Comparison of ENCODE assay signal across 8 cellular contexts in the genomic region with DNA sequence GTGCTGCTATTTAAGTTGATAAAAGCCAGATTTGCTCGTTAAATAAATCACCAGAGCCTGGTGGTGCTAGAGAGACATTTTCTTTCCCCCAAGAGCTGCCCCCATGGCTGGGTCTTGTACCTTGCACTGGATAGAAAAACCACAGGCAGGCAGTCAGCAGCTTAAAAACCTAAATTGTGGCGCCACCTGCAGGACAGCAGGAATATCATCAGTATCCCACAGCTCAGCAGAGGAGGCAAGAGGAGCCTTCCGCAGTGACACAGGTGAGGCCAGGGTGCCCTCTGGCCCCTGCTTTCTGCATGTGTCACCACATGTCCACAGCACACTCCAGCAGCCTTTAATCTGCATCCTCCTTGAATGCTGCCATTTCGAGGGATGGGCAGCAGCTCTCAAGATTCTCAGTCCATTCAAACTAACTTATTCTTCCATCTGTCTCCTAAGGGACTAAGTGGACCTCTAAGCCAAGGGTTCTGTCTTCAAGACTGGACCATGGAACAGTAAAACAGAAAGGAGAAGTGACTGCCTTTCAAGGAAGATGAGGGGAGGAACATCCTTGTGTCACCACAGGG. TPM values are rescaled to one million over a fixed set of nuclear protein-coding genes. Genes with fewer than 3 reads are reported as not detected.
DNase-seq lines count a peak whose midpoint lies in the region; ATAC-seq, FAIRE-seq and TF ChIP-seq lines count a peak whose summit lies in the region.

No MANE protein-coding gene starts in this region.

- no peaks in the 10 kb centered on the region for H3K4me1 ChIP-seq in HepG2 (ENCODE audit: insufficient read depth, low read length)

- no peak overlapping the region for H3K4me2 ChIP-seq in HepG2 (ENCODE audit: low read depth, low read length)

- H3K4me3 ChIP-seq in GM06990 (replicated peaks; ENCODE audit: low read depth, low read length) (no peak overlapping the region), HepG2 (replicated peaks in 1 of 3; ENCODE audit: insufficient read depth in 1 of 3, low read depth in 2 of 3, low read length in 3 of 3) (no peak overlapping the region)

- no peak for TF ChIP-seq POLR2A in HepG2 (IDR thresholded peaks at IDR 0.05; ENCODE audit: insufficient read depth in 1 of 2, low read depth in 2 of 2, low read length in 2 of 2)

- POLR2A ChIA-PET in HepG2 (lab: Yijun Ruan, JAX): no interaction called here

- TF ChIP-seq RAD21 in HepG2 (CRISPR knock-in tag; IDR thresholded peaks at IDR 0.05): peak; percentile 65

- H3K27ac ChIP-seq in HepG2 (ENCODE audit: extremely low read length, insufficient read depth, low read length): no peak overlapping the region

- no peak for DNase-seq in GM06990 (ENCODE audit: extremely low read depth, insufficient read length)
- peak; percentile 44 for DNase-seq in NCI-H2196 treated with DMSO at 0.1 percent for 48 hours (lab: John Stamatoyannopoulos, UW; ENCODE audit: unreplicated experiment)
- peak; percentile 37 for DNase-seq in activated CD4-positive, alpha-beta T cell treated with anti-CD3 and anti-CD28 coated beads for 1 hour
- DNase-seq in cerebellum (ENCODE audit: low spot score): peak; percentile 73
- peak; percentile 68 for DNase-seq in HepG2 (ENCODE audit: low spot score)
- peak; percentile 50 to 55 for DNase-seq in stimulated activated CD4-positive, alpha-beta T cell treated with anti-CD3 and anti-CD28 coated beads, Interleukin-4, amount 100 ng/mL, for 48 hours (ENCODE audit: low read depth in 2 of 2)

- intact Hi-C loops in HepG2 (cut with micrococcal nuclease; ENCODE audit: unreplicated experiment): loop anchor here (5.0 kb wide), 1 partner anchor 894 kb away; no protein-coding TSS in a partner anchor

- H3K9ac ChIP-seq in HepG2 (ENCODE audit: insufficient read depth, low read depth, low read length): no peak overlapping the region

- CTCF ChIA-PET in HepG2 (lab: Yijun Ruan, JAX; ENCODE audit: low intra/inter-chr PET ratio, low total read pairs): interaction anchor here (1.4 to 1.7 kb wide), 3 partner anchors 262 to 722 kb away, joined by 4 to 21 read pairs (median 7); no protein-coding TSS in a partner anchor

- H3K79me2 ChIP-seq in HepG2 (ENCODE audit: insufficient read depth, low read length): no peaks in the 10 kb centered on the region

- ATAC-seq in HG02870 (IDR thresholded peaks at IDR 0.05; ENCODE audit: unreplicated experiment) (peak; percentile 68), HepG2 (peak; percentile 93), HG03095 (IDR thresholded peaks at IDR 0.05; ENCODE audit: unreplicated experiment) (no peak)

- H2AFZ ChIP-seq in HepG2 (ENCODE audit: low read length): no peak overlapping the region

- TF ChIP-seq EP300 in HepG2 (IDR thresholded peaks at IDR 0.05; ENCODE audit: low read depth in 2 of 2, low read length in 2 of 2): no peak
- no peak for TF ChIP-seq EP300 in HepG2 (CRISPR knock-in tag; IDR thresholded peaks at IDR 0.05; ENCODE audit: borderline replicate concordance)

- H3K36me3 ChIP-seq in GM06990 (ENCODE audit: control insufficient read depth, insufficient read depth, low read length) (no peaks in the 10 kb centered on the region), HepG2 (replicated peaks in 1 of 2; ENCODE audit: control insufficient read depth in 1 of 2, insufficient read depth in 2 of 2, low read length in 2 of 2) (no peaks in the 10 kb centered on the region)

- WGBS in HepG2 (ENCODE audit: low lambda C conversion rate): 0% methylated on average over 4 of the region's 4 CpGs

- TF ChIP-seq CTCF in GM06990 (IDR thresholded peaks at IDR 0.05; ENCODE audit: insufficient read depth, low read length, poor library complexity, severe bottlenecking) (peak; percentile 78), HepG2 (CRISPR knock-in tag; IDR thresholded peaks at IDR 0.05) (peak; percentile 88)

- H3K27me3 ChIP-seq in GM06990 (replicated peaks; ENCODE audit: control insufficient read depth, insufficient read depth, low read length) (peaks cover 2% of the 10 kb centered on the region), HepG2 (ENCODE audit: control insufficient read depth in 1 of 2, insufficient read depth in 2 of 2, low read length in 2 of 2) (peaks cover 8 to 28% of the 10 kb centered on the region in 2 experiments)

- H3K9me3 ChIP-seq in HepG2 (ENCODE audit: low read length): no peaks in the 10 kb centered on the region

- in situ Hi-C loops in HepG2 (cut with HindIII; ENCODE audit: extremely low pct_ligation_motif_present, low pct_unique_long_range_greater_than_20kb): loop anchor here (10.0 kb wide), 1 partner anchor 896 kb away; no protein-coding TSS in a partner anchor

- peak; percentile 81 for FAIRE-seq in HepG2 (lab: Jason Lieb, UNC)

- H4K20me1 ChIP-seq in HepG2 (ENCODE audit: insufficient read depth, low read length): no peaks in the 10 kb centered on the region

- no TSS peak for BruUV-seq in HepG2 (replicated peaks; lab: Mats Ljungman, UMichigan)

TF ChIP-seq in HepG2, 621 proteins besides CTCF, POLR2A, EP300 and RAD21:
- peak; percentile 77 for TF ChIP-seq XRCC5 (optimal IDR thresholded peaks at IDR 0.05; ENCODE audit: low read length)
- peak; percentile 35; the same call in 1 of the 2 replicates for TF ChIP-seq ZNF3 (CRISPR knock-in tag; IDR thresholded peaks at IDR 0.05)
- TF ChIP-seq, protein P1, sequence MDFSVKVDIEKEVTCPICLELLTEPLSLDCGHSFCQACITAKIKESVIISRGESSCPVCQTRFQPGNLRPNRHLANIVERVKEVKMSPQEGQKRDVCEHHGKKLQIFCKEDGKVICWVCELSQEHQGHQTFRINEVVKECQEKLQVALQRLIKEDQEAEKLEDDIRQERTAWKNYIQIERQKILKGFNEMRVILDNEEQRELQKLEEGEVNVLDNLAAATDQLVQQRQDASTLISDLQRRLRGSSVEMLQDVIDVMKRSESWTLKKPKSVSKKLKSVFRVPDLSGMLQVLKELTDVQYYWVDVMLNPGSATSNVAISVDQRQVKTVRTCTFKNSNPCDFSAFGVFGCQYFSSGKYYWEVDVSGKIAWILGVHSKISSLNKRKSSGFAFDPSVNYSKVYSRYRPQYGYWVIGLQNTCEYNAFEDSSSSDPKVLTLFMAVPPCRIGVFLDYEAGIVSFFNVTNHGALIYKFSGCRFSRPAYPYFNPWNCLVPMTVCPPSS (IDR thresholded peaks at IDR 0.05): no peak
- TF ChIP-seq, protein P2, sequence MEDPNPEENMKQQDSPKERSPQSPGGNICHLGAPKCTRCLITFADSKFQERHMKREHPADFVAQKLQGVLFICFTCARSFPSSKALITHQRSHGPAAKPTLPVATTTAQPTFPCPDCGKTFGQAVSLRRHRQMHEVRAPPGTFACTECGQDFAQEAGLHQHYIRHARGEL (CRISPR knock-in tag; IDR thresholded peaks at IDR 0.05): peak; percentile 83; the same call in 1 of the 2 replicates
- peak; percentile 86 for TF ChIP-seq STAG1 (CRISPR knock-in tag; IDR thresholded peaks at IDR 0.05)
- TF ChIP-seq IKZF4 (CRISPR knock-in tag; IDR thresholded peaks at IDR 0.05; ENCODE audit: borderline replicate concordance, low read depth, not compliant biosample characterization): no peak
- 0 out of 2 replicates have a peak, but pooled peaks have one; percentile 20 for TF ChIP-seq IRF2 (CRISPR knock-in tag; IDR thresholded peaks at IDR 0.05)
- TF ChIP-seq SMC3 (IDR thresholded peaks at IDR 0.05; ENCODE audit: low read length): peak; percentile 79

RNA-seq across cellular contexts. Expression of a gene that starts 4.5 kb away (rescaled TPM):
- total RNA-seq in cerebellum: 20.4 TPM
- total RNA-seq in HepG2 (2016; rRNA removed; fragmentation: Illumina TruSeq; extraction: Trizol): 0.01 and 0.04 TPM in 2 replicates
- not detected in 2 replicates for total RNA-seq in HepG2 (2016; cell fraction: cytosol; rRNA removed; fragmentation: Illumina TruSeq; extraction: Trizol; ENCODE audit: low read depth)
- total RNA-seq in HepG2 (2016; cell fraction: insoluble cytoplasmic fraction; rRNA removed; fragmentation: Illumina TruSeq; extraction: Trizol): 0.03 and 0.22 TPM in 2 replicates
- total RNA-seq in HepG2 (2016; cell fraction: membrane; rRNA removed; fragmentation: Illumina TruSeq; extraction: Trizol): under 0.01 and 0.03 TPM in 2 replicates
- total RNA-seq in HepG2 (2016; cell fraction: nucleus; rRNA removed; fragmentation: Illumina TruSeq; extraction: Trizol): 0.03 and 0.06 TPM in 2 replicates
- polyA plus RNA-seq in HepG2 (2011; rRNA removed): 0.01 TPM in 1 of 2 replicates, not detected in the other
- under 0.01 and 0.01 TPM in 2 replicates for polyA plus RNA-seq in HepG2 (2011; cell fraction: cytosol; rRNA removed)
- 0.02 TPM in 1 of 2 replicates, not detected in the other for polyA plus RNA-seq in HepG2 (2011; cell fraction: nucleus; rRNA removed)
- 0.01 TPM in 1 of 2 replicates, not detected in the other for polyA plus RNA-seq in HepG2 (2012)
- 0.01 TPM in 1 of 2 replicates, not detected in the other for polyA plus RNA-seq in HepG2 (2016; cell fraction: cytosol; fragmentation: Illumina TruSeq; extraction: Trizol; ENCODE audit: low read depth)
- polyA plus RNA-seq in HepG2 (2016; cell fraction: insoluble cytoplasmic fraction; fragmentation: Illumina TruSeq; extraction: Trizol; ENCODE audit: low read depth): 0.02 TPM in 1 of 2 replicates, not detected in the other
- 0.01 TPM in 1 of 2 replicates, not detected in the other for polyA plus RNA-seq in HepG2 (2016; cell fraction: membrane; fragmentation: Illumina TruSeq; extraction: Trizol; ENCODE audit: low read depth)
- polyA plus RNA-seq in HepG2 (2016; cell fraction: nucleus; fragmentation: Illumina TruSeq; extraction: Trizol; ENCODE audit: insufficient read depth, low read depth): 0.03 TPM in 1 of 2 replicates, not detected in the other
- not detected in 2 replicates for polyA minus RNA-seq in HepG2 (2011; rRNA and poly(A)+ RNA removed; ENCODE audit: low replicate concordance)
- not detected in 2 replicates for polyA minus RNA-seq in HepG2 (2011; cell fraction: cytosol; rRNA and poly(A)+ RNA removed)
- not detected in 2 replicates for polyA minus RNA-seq in HepG2 (2011; cell fraction: nucleus; rRNA and poly(A)+ RNA removed)

Comparison
In these comparisons a context has a peak if more than half of its experiments do, and no peak if none do; other contexts are left out.
1. RNA of a gene that starts 4.5 kb away (total RNA-seq): 20.4 TPM in cerebellum (single experiment); under 0.01 to 0.22 TPM in HepG2; every median in the first group is over 10 times any median in the second.